ENCODE assay signal across 9 cellular contexts in genomic region chr16:11094838-11095565, GRCh38.
DNase-seq lines count a peak whose midpoint lies in the region; ATAC-seq and TF ChIP-seq lines count a peak whose summit lies in the region.
"Had no signal": no experiment of that assay in that cellular context is flagged by ENCODE, and none has a peak within 500 bp of the region (broad histone marks: within the 10 kb centered on the region; RNA-seq: fewer than 3 reads in every experiment).

No MANE protein-coding gene starts in this region.

- H3K4me3 Mint-ChIP-seq in IgD-negative memory B cell (peak overlapping the region in 2 of 4 donors; percentile 71 to 75), progenitor cell of endocrine pancreas (ENCODE audit: low read depth) (no peak overlapping the region)

- H3K9me3 ChIP-seq in adrenal gland (replicated peaks in 1 of 3), result no peaks in the 10 kb centered on the region
- H3K9me3 ChIP-seq in sigmoid colon, result no peaks in the 10 kb centered on the region
- no peaks in the 10 kb centered on the region for H3K9me3 ChIP-seq in GM23248 (ENCODE audit: low read depth)

- intact Hi-C loops in adrenal gland (cut with DNase I) (no loop called here), sigmoid colon (cut with DNase I) (loop anchor here (5.0 kb wide), 1 partner anchor 32 kb away; no protein-coding TSS in a partner anchor)

- H3K9ac ChIP-seq in GM23248, result no peak overlapping the region

- H4K20me1 ChIP-seq in GM23248 (ENCODE audit: insufficient read depth), result no peaks in the 10 kb centered on the region

- H3K4me1 ChIP-seq in adrenal gland (replicated peaks in 1 of 2) (peaks cover 0 to 28% of the 10 kb centered on the region in 2 donors), sigmoid colon (peaks cover 0 to 50% (median 44%) of the 10 kb centered on the region in 4 donors), GM23248 (ENCODE audit: insufficient read depth) (peaks cover 5% of the 10 kb centered on the region)

- H3K36me3 Mint-ChIP-seq in IgD-negative memory B cell (peaks cover 9% of the 10 kb centered on the region), progenitor cell of endocrine pancreas (ENCODE audit: insufficient read depth) (peaks cover 1% of the 10 kb centered on the region)

- no peak for TF ChIP-seq POLR2A in adrenal gland (IDR thresholded peaks at IDR 0.05)
- no peak for TF ChIP-seq POLR2A in sigmoid colon (IDR thresholded peaks at IDR 0.05)

- H2AFZ ChIP-seq in GM23248, result no peak overlapping the region

- H3K27me3 ChIP-seq in adrenal gland, result no peaks in the 10 kb centered on the region
- no peaks in the 10 kb centered on the region for H3K27me3 ChIP-seq in sigmoid colon
- H3K27me3 ChIP-seq in GM23248 (replicated peaks; ENCODE audit: insufficient read depth), result no peaks in the 10 kb centered on the region

- no peaks in the 10 kb centered on the region for H3K36me3 ChIP-seq in adrenal gland (replicated peaks in 1 of 2)
- no peaks in the 10 kb centered on the region for H3K36me3 ChIP-seq in sigmoid colon
- H3K36me3 ChIP-seq in GM23248 (ENCODE audit: low read depth), result no peaks in the 10 kb centered on the region

- H3K27ac ChIP-seq in adrenal gland (peak overlapping the region in 3 of 5 donors; percentile 35 to 74 (median 62)), sigmoid colon (peak overlapping the region; percentile 56 to 80 (median 79)), GM23248 (no peak overlapping the region)

- TF ChIP-seq CTCF in GM10266 (IDR thresholded peaks at IDR 0.05; ENCODE audit: control insufficient read depth, insufficient read depth, low read depth, missing control alignments), result no peak
- no peak for TF ChIP-seq CTCF in adrenal gland (IDR thresholded peaks at IDR 0.05)
- no peak for TF ChIP-seq CTCF in sigmoid colon (IDR thresholded peaks at IDR 0.05)
- no peak for TF ChIP-seq CTCF in progenitor cell of endocrine pancreas (IDR thresholded peaks at IDR 0.05; ENCODE audit: unreplicated experiment)

- no peak for ATAC-seq in GM18867 (IDR thresholded peaks at IDR 0.05; ENCODE audit: unreplicated experiment)

- peaks cover 10% of the 10 kb centered on the region; the same call in 1 of the 2 replicates for H3F3A ChIP-seq in GM23248 (ENCODE audit: insufficient read depth)

- H3K4me1 Mint-ChIP-seq in IgD-negative memory B cell (peaks cover 25 to 31% (median 30%) of the 10 kb centered on the region in 3 donors), progenitor cell of endocrine pancreas (ENCODE audit: low read depth) (peaks cover 2% of the 10 kb centered on the region)

- no peaks in the 10 kb centered on the region for H3K9me2 ChIP-seq in GM23248 (ENCODE audit: insufficient read depth)

- H3K4me2 ChIP-seq in GM23248 (ENCODE audit: unreplicated experiment), result no peak overlapping the region

- no peak overlapping the region for H3K4me3 ChIP-seq in adrenal gland
- H3K4me3 ChIP-seq in sigmoid colon, result no peak overlapping the region
- no peak overlapping the region for H3K4me3 ChIP-seq in GM23248
- H3K4me3 ChIP-seq: lung had no signal

- H3K27me3 Mint-ChIP-seq in IgD-negative memory B cell (no peaks in the 10 kb centered on the region), progenitor cell of endocrine pancreas (no peaks in the 10 kb centered on the region)

- WGBS in adrenal gland, 4 donors, result 76 to 81% (median 77%) methylated on average over 10 to 11 of the region's 11 CpGs
- WGBS in sigmoid colon, 2 donors, result 64 to 89% methylated on average over 11 of the region's 11 CpGs
- WGBS in GM23248 (ENCODE audit: low coverage in 1 of 2, low lambda C conversion rate in 2 of 2, missing lambda C conversion rate in 2 of 2), 2 experiments, result 90 to 92% methylated on average over 11 of the region's 11 CpGs

- TF ChIP-seq EP300 in sigmoid colon (IDR thresholded peaks at IDR 0.05), result no peak

- in situ Hi-C loops in GM23248 (cut with MboI), result no loop called here

- H3K27ac Mint-ChIP-seq in IgD-negative memory B cell (peak overlapping the region; percentile 54 to 86 (median 78)), progenitor cell of endocrine pancreas (no peak overlapping the region)

- H3K9me3 Mint-ChIP-seq in IgD-negative memory B cell (no peaks in the 10 kb centered on the region), progenitor cell of endocrine pancreas (ENCODE audit: low read depth) (no peaks in the 10 kb centered on the region)

- H3K79me2 ChIP-seq in GM23248 (ENCODE audit: insufficient read depth), result no peaks in the 10 kb centered on the region

- DNase-seq in GM10266 (ENCODE audit: extremely low spot score) (peak; percentile 53), adrenal gland (no peak), sigmoid colon (no peak), GM23248 (no peak), OCI-M2 (lab: John Stamatoyannopoulos, UW; ENCODE audit: unreplicated experiment) (no peak), progenitor cell of endocrine pancreas (ENCODE audit: low spot score, unreplicated experiment) (no peak)
